In genomic region chr20:34515484-34516037, GRCh38 we compare ENCODE assay signal across 7 cellular contexts. TPM values are rescaled to one million over a fixed set of nuclear protein-coding genes. Genes with fewer than 3 reads are reported as not detected.
A peak's percentile ranks its signal among the peaks of the same experiment; 100 is the strongest.
DNase-seq lines count a peak whose midpoint lies in the region; ATAC-seq and TF ChIP-seq lines count a peak whose summit lies in the region.

No MANE protein-coding gene starts in this region.

- no peak for TF ChIP-seq RAD21 in liver (IDR thresholded peaks at IDR 0.05)

- peaks cover 12 to 51% (median 37%) of the 10 kb centered on the region in 4 donors for H3K4me1 ChIP-seq in liver (ENCODE audit: control insufficient read depth in 4 of 4, insufficient read depth in 4 of 4, low read length in 3 of 4)

- peak; percentile 63 for ATAC-seq in GM18511 (IDR thresholded peaks at IDR 0.05; ENCODE audit: unreplicated experiment)
- peak; percentile 48 for ATAC-seq in HG02870 (IDR thresholded peaks at IDR 0.05; ENCODE audit: unreplicated experiment)

- H3K27ac ChIP-seq in liver (ENCODE audit: low read depth in 1 of 2, low read length in 2 of 2): peak overlapping the region; percentile 88 to 92

- H3K9me3 ChIP-seq in liver (ENCODE audit: control insufficient read depth in 4 of 4, low read length in 3 of 4): no peaks in the 10 kb centered on the region

- no peaks in the 10 kb centered on the region for H3K27me3 ChIP-seq in liver (ENCODE audit: control insufficient read depth in 4 of 4, insufficient read depth in 4 of 4, low read length in 3 of 4)

- peak; percentile 55 for DNase-seq in NCI-H187 treated with DMSO at 0.1 percent for 48 hours (lab: John Stamatoyannopoulos, UW)
- peak; percentile 20 to 58 (median 48) for DNase-seq in activated CD4-positive, CD25-positive, alpha-beta regulatory T cell (lab: John Stamatoyannopoulos, UW)
- DNase-seq in cerebellar cortex (ENCODE audit: low spot score): peak; percentile 88
- DNase-seq in stimulated activated CD4-positive, alpha-beta T cell treated with anti-CD3 and anti-CD28 coated beads, TNF-alpha, amount 100 ng/mL, for 4 hours (ENCODE audit: low read depth in 3 of 3): peak; percentile 36 to 56 (median 50)

- peak overlapping the region; percentile 84 to 88 (median 85) for H3K4me3 ChIP-seq in liver (ENCODE audit: low read depth in 1 of 3, low read length in 3 of 3)

- peaks cover 0 to 6% (median 2%) of the 10 kb centered on the region in 4 donors for H3K36me3 ChIP-seq in liver (ENCODE audit: control insufficient read depth in 4 of 4, insufficient read depth in 3 of 4, low read depth in 1 of 4, low read length in 3 of 4)

- TF ChIP-seq CTCF in liver (IDR thresholded peaks at IDR 0.05; ENCODE audit: low read depth, low read length, missing input control): no peak

- 6% methylated on average over 25 of the region's 25 CpGs for WGBS in liver

- H3K9ac ChIP-seq in liver (ENCODE audit: low read depth in 1 of 2, low read length in 2 of 2): peak overlapping the region; percentile 42 to 57

TF ChIP-seq in liver, 16 proteins besides CTCF, POLR2A, EP300 and RAD21:
- TF ChIP-seq NR2F2 (IDR thresholded peaks at IDR 0.05) (no peak), GABPA (IDR thresholded peaks at IDR 0.05 in 1 of 2, conservative IDR thresholded peaks at IDR 0.05 in 1 of 2) (no peak), HNF4G (IDR thresholded peaks at IDR 0.05) (no peak), REST (IDR thresholded peaks at IDR 0.05) (no peak)

RNA-seq across cellular contexts. Expression of gene DYNLRB1, which starts 0.7 kb away (rescaled TPM):
- 10 to 100 TPM; 15.8 to 31.7 TPM for total RNA-seq in liver
- polyA plus RNA-seq in liver: 10 to 100 TPM; 57.8 to 66.9 TPM

RNA-seq across cellular contexts. Expression of gene MAP1LC3A, which starts 43.0 kb away (rescaled TPM):
- 1 to 10 TPM; 4.9 to 6.3 TPM for total RNA-seq in liver
- 10 to 100 TPM; 19.1 to 38.8 TPM for polyA plus RNA-seq in liver

Comparison
In these comparisons a context has a peak if more than half of its experiments do, and no peak if none do; other contexts are left out.
1. Peak in every context shown above with its lines: DNase-seq, ATAC-seq, H3K4me3 ChIP-seq and H3K27ac ChIP-seq.